In genomic region chr7:149838224-149838991, GRCh38 we compare ENCODE assay signal across 7 cellular contexts. TPM values are rescaled to one million over a fixed set of nuclear protein-coding genes. Genes with fewer than 3 reads are reported as not detected.
DNase-seq lines count a peak whose midpoint lies in the region; ATAC-seq, FAIRE-seq and TF ChIP-seq lines count a peak whose summit lies in the region.

ZNF862 (plus strand) TSS chr7:149838375; CDS start chr7:149838612, 237 bp downstream.

- DNase-seq in GM18507 (ENCODE audit: extremely low spot score, insufficient read length, low read depth): peak; percentile 98
- DNase-seq in NCI-H2029 treated with DMSO at 0.1 percent for 48 hours (lab: John Stamatoyannopoulos, UW): peak; percentile 88
- peak; percentile 93 for DNase-seq in T-helper 9 cell
- DNase-seq in astrocyte of the cerebellum (ENCODE audit: low read depth): peak; percentile 92
- DNase-seq in hepatic stellate cell (ENCODE audit: low spot score): peak; percentile 100
- peak; percentile 92 for DNase-seq in renal cortical epithelial cell (ENCODE audit: low read depth)

- H3K4me3 ChIP-seq in astrocyte of the cerebellum (ENCODE audit: low read depth, low read length): peak within 1 kb of the TSS; percentile 83

- FAIRE-seq in GM18507 (lab: Jason Lieb, UNC): peak; percentile 99

- in situ Hi-C loops in astrocyte of the cerebellum (cut with HindIII; ENCODE audit: low sequenced_read_pairs): no loop called here

- peak; percentile 5 for TF ChIP-seq CTCF in astrocyte of the cerebellum (IDR thresholded peaks at IDR 0.05; ENCODE audit: low read depth, low read length, missing control alignments)

- ATAC-seq in HG02981 (IDR thresholded peaks at IDR 0.05; ENCODE audit: unreplicated experiment): peak; percentile 99

RNA-seq across cellular contexts. Expression of gene ZNF862, which starts in this region (rescaled TPM):
- total RNA-seq in renal cortical epithelial cell: 5.7 and 16.4 TPM in 2 replicates

Comparison
In these comparisons a context has a peak if more than half of its experiments do, and no peak if none do; other contexts are left out.
1. Peak in every context shown above with its lines: DNase-seq, ATAC-seq and H3K4me3 ChIP-seq.